In the genomic region with DNA sequence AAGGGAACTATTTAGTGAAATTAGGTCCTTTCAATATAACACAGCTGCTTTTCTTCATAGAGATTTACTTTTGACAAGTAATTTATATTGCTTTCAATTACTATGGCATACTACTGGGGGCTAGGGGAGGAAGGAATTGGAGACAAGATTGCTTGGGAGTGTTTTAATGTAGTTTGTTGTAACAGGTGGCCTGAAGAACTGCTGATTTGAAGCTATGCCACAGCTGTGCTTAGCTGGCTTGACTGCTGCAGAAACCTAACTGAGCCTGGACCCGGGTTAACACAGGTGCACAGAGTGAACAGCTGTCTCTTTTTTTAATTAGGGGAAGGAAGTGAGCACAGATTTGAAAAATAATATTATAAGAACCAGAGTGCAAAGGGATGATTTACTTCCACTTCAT, we compare ENCODE assay signal across 21 cellular contexts.
DNase-seq lines count a peak whose midpoint lies in the region; ATAC-seq and TF ChIP-seq lines count a peak whose summit lies in the region.
"Had no signal": no experiment of that assay in that cellular context is flagged by ENCODE, and none has a peak within 500 bp of the region (broad histone marks: within the 10 kb centered on the region; RNA-seq: fewer than 3 reads in every experiment).

No MANE protein-coding gene starts in this region.

- no peaks in the 10 kb centered on the region for H3K27me3 Mint-ChIP-seq in endodermal cell (ENCODE audit: insufficient read depth)
- H3K27me3 Mint-ChIP-seq: activated CD4-positive, alpha-beta T cell treated with anti-CD3 and anti-CD28 coated beads, Interleukin-2, amount 10 ng/mL, durations not matched to agents 24 days and 14 days had no signal

- TF ChIP-seq POLR2A in suprapubic skin (IDR thresholded peaks at IDR 0.05), result no peak

- peaks cover 19% of the 10 kb centered on the region for H3K9me3 Mint-ChIP-seq in endodermal cell

- no peak for ATAC-seq in HG03354 (IDR thresholded peaks at IDR 0.05; ENCODE audit: poor library complexity, severe bottlenecking, unreplicated experiment)
- ATAC-seq: esophagus mucosa; naive thymus-derived CD4-positive, alpha-beta T cell had no signal

- peaks cover 19% of the 10 kb centered on the region for H3K9me3 ChIP-seq in endodermal cell (ENCODE audit: control insufficient read depth, low read length)
- H3K9me3 ChIP-seq in suprapubic skin, result no peaks in the 10 kb centered on the region
- H3K9me3 ChIP-seq: prostate gland, thoracic aorta had no signal

- H3K4me3 ChIP-seq in endodermal cell (ENCODE audit: low read length), result no peak overlapping the region
- H3K4me3 ChIP-seq in skeletal muscle cell (ENCODE audit: low read depth, low read length), result no peak overlapping the region
- no peak overlapping the region for H3K4me3 ChIP-seq in suprapubic skin
- H3K4me3 ChIP-seq: prostate gland, spleen, thoracic aorta had no signal

- H3K4me1 ChIP-seq in endodermal cell (ENCODE audit: control insufficient read depth, insufficient read depth, low read length), result peaks cover 5% of the 10 kb centered on the region
- no peaks in the 10 kb centered on the region for H3K4me1 ChIP-seq in suprapubic skin
- H3K4me1 ChIP-seq: prostate gland, spleen had no signal

- no peak overlapping the region for H3K4me3 Mint-ChIP-seq in endodermal cell
- H3K4me3 Mint-ChIP-seq: activated CD4-positive, alpha-beta T cell treated with anti-CD3 and anti-CD28 coated beads, Interleukin-2, amount 10 ng/mL, durations not matched to agents 24 days and 14 days; naive thymus-derived CD4-positive, alpha-beta T cell had no signal

- no peaks in the 10 kb centered on the region for H3K36me3 ChIP-seq in endodermal cell (ENCODE audit: control insufficient read depth, insufficient read depth, low read length)
- no peaks in the 10 kb centered on the region for H3K36me3 ChIP-seq in suprapubic skin
- H3K36me3 ChIP-seq: prostate gland, spleen, thoracic aorta had no signal

- 80 to 85% methylated on average over 1 of the region's 1 CpG for WGBS in endodermal cell (ENCODE audit: insufficient coverage in 1 of 2, insufficient read length in 1 of 2), 2 experiments
- WGBS in suprapubic skin, result 8% methylated on average over 1 of the region's 1 CpG

- no peak for TF ChIP-seq EP300 in suprapubic skin (IDR thresholded peaks at IDR 0.05)

- peaks cover 12% of the 10 kb centered on the region for H3K4me1 Mint-ChIP-seq in endodermal cell
- H3K4me1 Mint-ChIP-seq: activated CD4-positive, alpha-beta T cell treated with anti-CD3 and anti-CD28 coated beads, Interleukin-2, amount 10 ng/mL, durations not matched to agents 24 days and 14 days; naive thymus-derived CD4-positive, alpha-beta T cell had no signal

- peak; percentile 28 for DNase-seq in NCI-H82 (lab: John Stamatoyannopoulos, UW)
- DNase-seq in NCI-H82 treated with DMSO at 0.1 percent for 48 hours (lab: John Stamatoyannopoulos, UW; ENCODE audit: unreplicated experiment), result no peak
- peak; percentile 73 for DNase-seq in NCI-H524 treated with DMSO at 0.1 percent for 48 hours (lab: John Stamatoyannopoulos, UW)
- DNase-seq in endodermal cell, result no peak
- DNase-seq in skeletal muscle cell (ENCODE audit: low read depth), result peak; percentile 45
- DNase-seq in SIG-M5 (lab: John Stamatoyannopoulos, UW), result no peak
- DNase-seq in suprapubic skin (ENCODE audit: low spot score in 2 of 2), result no peak
- DNase-seq: activated CD4-positive, alpha-beta T cell treated with anti-CD3 and anti-CD28 coated beads, Interleukin-2, amount 10 ng/mL, durations not matched to agents 24 days and 14 days; activated CD8-positive, alpha-beta memory T cell treated with anti-CD3 and anti-CD28 coated beads, Interleukin-2, amount 50 U/mL, for 4 hours; activated naive CD4-positive, alpha-beta T cell; anterior cingulate cortex; C1 segment of cervical spinal cord; central memory CD4-positive, alpha-beta T cell; naive thymus-derived CD4-positive, alpha-beta T cell; NCI-H187; NCI-H526; spleen had no signal

- H3K36me3 Mint-ChIP-seq in endodermal cell (ENCODE audit: low read depth), result no peaks in the 10 kb centered on the region

- H3K27ac ChIP-seq in endodermal cell (ENCODE audit: low read depth, low read length), result peak overlapping the region; percentile 21
- H3K27ac ChIP-seq in suprapubic skin, result no peak overlapping the region
- H3K27ac ChIP-seq: prostate gland, spleen, thoracic aorta had no signal

- no peaks in the 10 kb centered on the region for H3K27me3 ChIP-seq in endodermal cell (ENCODE audit: control insufficient read depth, insufficient read depth, low read length, poor library complexity, severe bottlenecking)
- no peaks in the 10 kb centered on the region for H3K27me3 ChIP-seq in suprapubic skin
- H3K27me3 ChIP-seq: spleen had no signal

- peak overlapping the region; percentile 8 for H3K27ac Mint-ChIP-seq in endodermal cell
- H3K27ac Mint-ChIP-seq: activated CD4-positive, alpha-beta T cell treated with anti-CD3 and anti-CD28 coated beads, Interleukin-2, amount 10 ng/mL, durations not matched to agents 24 days and 14 days; naive thymus-derived CD4-positive, alpha-beta T cell had no signal

- TF ChIP-seq CTCF in endodermal cell (conservative IDR thresholded peaks at IDR 0.05) (no peak), suprapubic skin (IDR thresholded peaks at IDR 0.05) (no peak)

- H3K9ac ChIP-seq in endodermal cell (ENCODE audit: extremely low read depth, low read length, poor library complexity, severe bottlenecking), result peak overlapping the region; percentile 59

Comparison
In these comparisons a context has a peak if more than half of its experiments do, and no peak if none do; other contexts are left out.
1. DNase-seq: peak in NCI-H82 (single experiment), NCI-H524 treated with DMSO at 0.1 percent for 48 hours (single experiment) and skeletal muscle cell (single experiment); none in NCI-H82 treated with DMSO at 0.1 percent for 48 hours (single experiment), endodermal cell (single experiment), SIG-M5 (single experiment) and suprapubic skin (0 of 2).